In genomic region chr4:165131247-165131832, GRCh38 we compare ENCODE assay signal across 8 cellular contexts.
A peak's percentile ranks its signal among the peaks of the same experiment; 100 is the strongest.
DNase-seq lines count a peak whose midpoint lies in the region; ATAC-seq and TF ChIP-seq lines count a peak whose summit lies in the region.

No MANE protein-coding gene starts in this region.

- no peaks in the 10 kb centered on the region for H3K36me3 ChIP-seq in WERI-Rb-1

- no peak overlapping the region for H3K27ac ChIP-seq in WERI-Rb-1

- no peaks in the 10 kb centered on the region for H3K27me3 ChIP-seq in WERI-Rb-1 (ENCODE audit: insufficient read depth, low read depth, severe bottlenecking)

- in situ Hi-C loops in ACHN (cut with HindIII; ENCODE audit: low pct_ligation_motif_present, low pct_unique_long_range_greater_than_20kb, low sequenced_read_pairs) = no loop called here

- H3K4me3 ChIP-seq in WERI-Rb-1 (ENCODE audit: low read depth, low read length) (no peak overlapping the region), cardiac fibroblast (replicated peaks in 1 of 2; ENCODE audit: low read depth in 2 of 2, low read length in 2 of 2) (no peak overlapping the region)

- TF ChIP-seq CTCF in WERI-Rb-1 (IDR thresholded peaks at IDR 0.05; ENCODE audit: low read depth, low read length) = peak; percentile 93
- peak; percentile 81 for TF ChIP-seq CTCF in cardiac fibroblast (IDR thresholded peaks at IDR 0.05; ENCODE audit: low read depth, low read length)

- DNase-seq in ACHN = peak; percentile 62
- DNase-seq in NCI-H2081 treated with DMSO at 0.1 percent for 48 hours (lab: John Stamatoyannopoulos, UW) = peak; percentile 4
- DNase-seq in WERI-Rb-1 = peak; percentile 74
- peak; percentile 70 to 73 for DNase-seq in cardiac fibroblast (ENCODE audit: low read depth in 2 of 2)
- DNase-seq in kidney tubule cell (ENCODE audit: low spot score) = peak; percentile 62
- peak; percentile 67 to 71 for DNase-seq in stimulated activated CD4-positive, alpha-beta T cell treated with anti-CD3 and anti-CD28 coated beads, Interleukin-4, amount 100 ng/mL, for 4 hours

- ATAC-seq in GM18511 (IDR thresholded peaks at IDR 0.05; ENCODE audit: unreplicated experiment) (peak; percentile 86), HG03025 (IDR thresholded peaks at IDR 0.05; ENCODE audit: low FRiP score, unreplicated experiment) (peak; percentile 66)

- H3K9me3 ChIP-seq in WERI-Rb-1 (ENCODE audit: severe bottlenecking) = no peaks in the 10 kb centered on the region

Comparison
In these comparisons a context has a peak if more than half of its experiments do, and no peak if none do; other contexts are left out.
1. DNase-seq: peak in every context shown above with its lines; median percentile 74 in WERI-Rb-1; 72 in cardiac fibroblast; 69 in stimulated activated CD4-positive, alpha-beta T cell treated with anti-CD3 and anti-CD28 coated beads, Interleukin-4, amount 100 ng/mL, for 4 hours; 62 in ACHN; 62 in kidney tubule cell; 4 in NCI-H2081 treated with DMSO at 0.1 percent for 48 hours.